ENCODE assay signal across 14 cellular contexts in the genomic region with DNA sequence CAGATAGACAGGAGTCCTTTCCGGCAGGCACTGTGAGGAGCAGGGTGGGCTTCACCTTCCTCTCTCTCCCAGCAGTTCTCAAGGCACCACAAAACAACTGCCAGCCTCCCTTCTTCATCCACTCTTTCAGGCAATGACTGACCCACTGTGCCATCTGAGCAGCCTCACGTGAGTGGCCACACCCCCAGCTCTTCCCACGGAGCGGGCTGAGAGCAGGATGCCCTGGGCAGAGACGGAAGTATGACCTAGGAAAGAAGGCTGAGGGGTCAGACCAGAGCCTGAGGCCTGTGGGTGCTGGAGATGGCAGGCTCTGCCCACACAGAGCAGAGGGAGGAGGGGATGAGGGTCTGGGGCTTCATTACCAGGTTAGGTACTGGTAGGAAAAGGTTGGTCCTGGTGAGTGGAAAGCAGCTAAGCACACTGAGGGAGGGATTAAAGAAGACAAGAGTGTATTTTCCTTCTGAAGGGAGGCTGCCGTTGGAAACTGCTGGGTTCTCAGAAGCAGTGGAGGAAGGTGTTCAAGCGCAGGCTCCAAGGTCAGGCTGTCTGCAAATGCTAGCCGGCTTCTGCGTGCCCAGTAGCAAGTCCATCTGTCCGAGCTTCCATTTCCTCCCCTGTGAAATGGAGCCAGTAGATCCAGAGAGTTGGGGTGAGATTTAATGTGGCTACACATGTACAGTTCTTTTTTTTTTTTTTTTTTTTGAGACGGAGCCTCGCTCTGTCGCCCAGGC. TPM values are rescaled to one million over a fixed set of nuclear protein-coding genes. Genes with fewer than 3 reads are reported as not detected.
DNase-seq lines count a peak whose midpoint lies in the region; ATAC-seq and TF ChIP-seq lines count a peak whose summit lies in the region.
"Had no signal": no experiment of that assay in that cellular context is flagged by ENCODE, and none has a peak within 500 bp of the region (broad histone marks: within the 10 kb centered on the region; RNA-seq: fewer than 3 reads in every experiment).

No MANE protein-coding gene starts in this region.

- H3K4me3 Mint-ChIP-seq in mesothelial cell of epicardium: no peak overlapping the region

- no peak overlapping the region for H3K27ac Mint-ChIP-seq in mesothelial cell of epicardium

- POLR2A ChIA-PET in PC-9 (lab: Charles Lee; ENCODE audit: unreplicated experiment): interaction anchor here (0.7 kb wide), 2 partner anchors 32 to 272 kb away, joined by 10 to 11 read pairs; no protein-coding TSS in a partner anchor

- H3K27me3 ChIP-seq in Peyer's patch (peaks cover 0 to 12% of the 10 kb centered on the region in 2 donors), duodenal mucosa (ENCODE audit: control insufficient read depth in 1 of 2, insufficient read depth in 2 of 2, low read length in 2 of 2) (peaks cover 12 to 23% of the 10 kb centered on the region in 2 donors), osteoblast (ENCODE audit: insufficient read depth, low read length) (peaks cover 59% of the 10 kb centered on the region), PC-9 (ENCODE audit: insufficient read depth, low read depth) (no peaks in the 10 kb centered on the region), gastrocnemius medialis (peaks cover 64 to 70% (median 68%) of the 10 kb centered on the region in 3 donors)

- DNase-seq in activated CD4-positive, alpha-beta T cell treated with anti-CD3 and anti-CD28 coated beads for 48 hours: peak; percentile 4
- DNase-seq in activated CD4-positive, alpha-beta T cell treated with anti-CD3 and anti-CD28 coated beads, Interleukin-2, amount 50 U/mL, for 48 hours: no peak
- DNase-seq in Peyer's patch (peak in 2 of 3 donors; percentile 69 to 73), osteoblast (ENCODE audit: insufficient read length, low spot score, missing footprints) (peak; percentile 67), PC-9 (no peak), mesothelial cell of epicardium (ENCODE audit: low spot score in 2 of 2, unreplicated experiment in 2 of 2) (no peak), gastrocnemius medialis (no peak)
- DNase-seq: NCI-H2171, trophoblast cell had no signal

- in situ Hi-C loops in gastrocnemius medialis (cut with MboI; ENCODE audit: low sequenced_read_pairs in 4 of 4): no loop called here

- no peak for TF ChIP-seq CTCF in Peyer's patch (IDR thresholded peaks at IDR 0.05)
- no peak for TF ChIP-seq CTCF in osteoblast (IDR thresholded peaks at IDR 0.05; ENCODE audit: extremely low read depth, low read depth, low read length)
- TF ChIP-seq CTCF in PC-9 (conservative IDR thresholded peaks at IDR 0.05): no peak
- no peak for TF ChIP-seq CTCF in mesothelial cell of epicardium (IDR thresholded peaks at IDR 0.05; ENCODE audit: unreplicated experiment)
- no peak for TF ChIP-seq CTCF in gastrocnemius medialis (IDR thresholded peaks at IDR 0.05 in 4 of 5, conservative IDR thresholded peaks at IDR 0.05 in 1 of 5)

- H3K27me3 Mint-ChIP-seq in mesothelial cell of epicardium (ENCODE audit: low read depth): peaks cover 7% of the 10 kb centered on the region

- no TSS peak for BruUV-seq in PC-9 (replicated peaks; lab: Mats Ljungman, UMichigan)

- H3K4me2 ChIP-seq in osteoblast (ENCODE audit: insufficient read depth, low read length) (no peak overlapping the region), PC-9 (no peak overlapping the region)

- H3K79me2 ChIP-seq in osteoblast (ENCODE audit: insufficient read depth, low read length): no peaks in the 10 kb centered on the region
- no peaks in the 10 kb centered on the region for H3K79me2 ChIP-seq in PC-9 (ENCODE audit: low read depth)

- peaks cover 16% of the 10 kb centered on the region for H3K4me1 Mint-ChIP-seq in mesothelial cell of epicardium

- H3F3A ChIP-seq in PC-9 (ENCODE audit: insufficient read depth, low read depth): no peaks in the 10 kb centered on the region

- H3K4me1 ChIP-seq in Peyer's patch (peaks cover 0 to 34% (median 19%) of the 10 kb centered on the region in 4 donors), duodenal mucosa (ENCODE audit: control insufficient read depth in 1 of 2, insufficient read depth in 2 of 2, low read length in 2 of 2) (peaks cover 22 to 51% of the 10 kb centered on the region in 2 donors), osteoblast (ENCODE audit: insufficient read depth, low read length) (no peaks in the 10 kb centered on the region), PC-9 (replicated peaks; ENCODE audit: insufficient read depth) (no peaks in the 10 kb centered on the region), gastrocnemius medialis (peaks cover 0 to 8% of the 10 kb centered on the region in 2 donors)

- H3K9me2 ChIP-seq in PC-9 (ENCODE audit: insufficient read depth): no peaks in the 10 kb centered on the region

- H3K36me3 Mint-ChIP-seq in mesothelial cell of epicardium: no peaks in the 10 kb centered on the region

- peak overlapping the region in 3 of 4 donors; percentile 73 to 96 (median 87) for H3K27ac ChIP-seq in Peyer's patch
- peak overlapping the region; percentile 36 for H3K27ac ChIP-seq in duodenal mucosa (ENCODE audit: low read depth, low read length)
- H3K27ac ChIP-seq in osteoblast (ENCODE audit: low read depth, low read length): no peak overlapping the region
- no peak overlapping the region for H3K27ac ChIP-seq in PC-9
- no peak overlapping the region for H3K27ac ChIP-seq in gastrocnemius medialis
- H3K27ac ChIP-seq: esophagus muscularis mucosa, SJSA1 had no signal

- H4K20me1 ChIP-seq in osteoblast (ENCODE audit: insufficient read depth, low read length) (no peaks in the 10 kb centered on the region), PC-9 (ENCODE audit: insufficient read depth) (no peaks in the 10 kb centered on the region)

- peaks cover 0 to 31% (median 0%) of the 10 kb centered on the region in 3 donors for H3K36me3 ChIP-seq in Peyer's patch
- H3K36me3 ChIP-seq in duodenal mucosa (ENCODE audit: control insufficient read depth in 1 of 2, insufficient read depth in 2 of 2, low read length in 2 of 2): peaks cover 11 to 30% of the 10 kb centered on the region in 2 donors
- no peaks in the 10 kb centered on the region for H3K36me3 ChIP-seq in osteoblast (ENCODE audit: insufficient read depth, low read length)
- no peaks in the 10 kb centered on the region for H3K36me3 ChIP-seq in PC-9 (ENCODE audit: low read depth)
- no peaks in the 10 kb centered on the region for H3K36me3 ChIP-seq in gastrocnemius medialis
- H3K36me3 ChIP-seq: esophagus muscularis mucosa, SJSA1 had no signal

- H3K9ac ChIP-seq in duodenal mucosa (ENCODE audit: low read depth in 1 of 2, low read length in 2 of 2): peak overlapping the region; percentile 71 to 73

- CTCF ChIA-PET in PC-9 (lab: Charles Lee): no interaction called here

- no peaks in the 10 kb centered on the region for H3K9me3 Mint-ChIP-seq in mesothelial cell of epicardium

- peak overlapping the region in 2 of 4 donors; percentile 58 to 61 for H3K4me3 ChIP-seq in Peyer's patch
- peak overlapping the region; percentile 76 to 78 for H3K4me3 ChIP-seq in duodenal mucosa (ENCODE audit: low read depth in 1 of 2, low read length in 2 of 2)
- no peak overlapping the region for H3K4me3 ChIP-seq in osteoblast (ENCODE audit: insufficient read depth, low read length)
- H3K4me3 ChIP-seq in PC-9: no peak overlapping the region
- no peak overlapping the region for H3K4me3 ChIP-seq in gastrocnemius medialis
- H3K4me3 ChIP-seq: esophagus muscularis mucosa, SJSA1 had no signal

- ATAC-seq in gastrocnemius medialis: no peak

- intact Hi-C loops in PC-9 (cut with micrococcal nuclease; ENCODE audit: unreplicated experiment): no loop called here
- intact Hi-C loops in gastrocnemius medialis (cut with DNase I; ENCODE audit: low total_unique reads): no loop called here

- H2AFZ ChIP-seq in osteoblast (ENCODE audit: low read length) (no peak overlapping the region), PC-9 (no peak overlapping the region)

- TF ChIP-seq POLR2A in Peyer's patch (IDR thresholded peaks at IDR 0.05) (peak in 1 of 2 donors; percentile 26), gastrocnemius medialis (IDR thresholded peaks at IDR 0.05) (no peak)

- no peaks in the 10 kb centered on the region for H3K9me3 ChIP-seq in Peyer's patch
- no peaks in the 10 kb centered on the region for H3K9me3 ChIP-seq in duodenal mucosa (ENCODE audit: control insufficient read depth in 1 of 2, low read length in 2 of 2)
- H3K9me3 ChIP-seq in osteoblast (ENCODE audit: low read depth, low read length): no peaks in the 10 kb centered on the region
- no peaks in the 10 kb centered on the region for H3K9me3 ChIP-seq in PC-9 (ENCODE audit: insufficient read depth, low read depth)
- no peaks in the 10 kb centered on the region for H3K9me3 ChIP-seq in gastrocnemius medialis
- H3K9me3 ChIP-seq: esophagus muscularis mucosa had no signal

RNA-seq across cellular contexts. Expression of gene NLRP6, which starts 4.6 kb away (rescaled TPM):
- total RNA-seq in Peyer's patch (100 to 1,000 TPM; 109 to 687 (median 492) TPM), osteoblast (not detected in 2 replicates), PC-9 (2021) (0.33 TPM in 1 of 2 replicates, not detected in the other), mesothelial cell of epicardium (not detected in 3 replicates), gastrocnemius medialis (under 1 TPM in 1 of 4 donors, not detected in 3; 0.09 TPM)
- total RNA-seq: SJSA1 had no signal

RNA-seq across cellular contexts. Expression of gene PGGHG, which starts 6.1 kb away (rescaled TPM):
- total RNA-seq in Peyer's patch (100 to 1,000 TPM in 3 of 4 donors, 10 to 100 TPM in 1; 94.2 to 385 (median 317) TPM), osteoblast (7.7 and 8.7 TPM in 2 replicates), PC-9 (2021) (68.6 and 76.9 TPM in 2 replicates), mesothelial cell of epicardium (101 to 109 TPM (median 103 TPM) in 3 replicates), gastrocnemius medialis (1 to 10 TPM in 3 of 4 donors, under 1 TPM in 1; 0.98 to 3.4 (median 2.7) TPM)

RNA-seq across cellular contexts. Expression of gene IFITM5, which starts 16.5 kb away (rescaled TPM):
- total RNA-seq in Peyer's patch (not detected), osteoblast (not detected in 2 replicates), PC-9 (2021) (not detected in 2 replicates), mesothelial cell of epicardium (not detected in 3 replicates), gastrocnemius medialis (not detected)
- total RNA-seq: esophagus muscularis mucosa, lower leg skin, omental fat pad, SJSA1 had no signal

RNA-seq across cellular contexts. Expression of gene IFITM2, which starts 24.8 kb away (rescaled TPM):
- total RNA-seq in Peyer's patch (10 to 100 TPM; 15.6 to 98.2 (median 46.0) TPM), osteoblast (54.5 and 105 TPM in 2 replicates), PC-9 (2021) (4.2 and 4.3 TPM in 2 replicates), mesothelial cell of epicardium (208 to 224 TPM (median 210 TPM) in 3 replicates), gastrocnemius medialis (10 to 100 TPM; 37.8 to 80.9 (median 44.9) TPM)

RNA-seq across cellular contexts. Expression of gene IFITM1, which starts 31.0 kb away (rescaled TPM):
- total RNA-seq in Peyer's patch: 100 to 1,000 TPM in 2 of 4 donors, 10 to 100 TPM in 2; 45.9 to 141 (median 89.6) TPM
- 48.6 and 64.4 TPM in 2 replicates for total RNA-seq in osteoblast
- 5.1 and 9.5 TPM in 2 replicates for total RNA-seq in PC-9 (2021)
- 120 to 128 TPM (median 122 TPM) in 3 replicates for total RNA-seq in mesothelial cell of epicardium
- total RNA-seq in gastrocnemius medialis: 100 to 1,000 TPM in 1 of 4 donors, 10 to 100 TPM in 3; 47.8 to 103 (median 80.5) TPM

Comparison
In these comparisons a context has a peak if more than half of its experiments do, and no peak if none do; other contexts are left out.
1. DNase-seq: peak in activated CD4-positive, alpha-beta T cell treated with anti-CD3 and anti-CD28 coated beads for 48 hours (single experiment), Peyer's patch (2 of 3) and osteoblast (single experiment); none in activated CD4-positive, alpha-beta T cell treated with anti-CD3 and anti-CD28 coated beads, Interleukin-2, amount 50 U/mL, for 48 hours (0 of 2), PC-9 (0 of 2), mesothelial cell of epicardium (0 of 2) and gastrocnemius medialis (0 of 2).
2. H3K27ac ChIP-seq: peak in Peyer's patch (3 of 4) and duodenal mucosa (single experiment); none in osteoblast (single experiment), PC-9 (single experiment) and gastrocnemius medialis (0 of 4).
3. H3K4me3 ChIP-seq: peak in duodenal mucosa (2 of 2); none in osteoblast (single experiment), PC-9 (single experiment) and gastrocnemius medialis (0 of 4).
4. RNA of gene NLRP6, which starts 4.6 kb away (total RNA-seq): 109 to 687 TPM in Peyer's patch; 0.33 TPM in PC-9, 0.09 TPM in gastrocnemius medialis, not detected in osteoblast and not detected in mesothelial cell of epicardium; every median in the first group is over 10 times any median in the second.